2 cellular contexts compared by ENCODE assay signal in genomic region chr2:217268978-217269377, GRCh38.
TF ChIP-seq lines count a peak whose summit lies in the region.

No MANE protein-coding gene starts in this region.

TF ChIP-seq in IMR-90, 13 proteins besides CTCF, POLR2A, EP300 and RAD21:
- no peak for TF ChIP-seq CEBPB (IDR thresholded peaks at IDR 0.05; ENCODE audit: low read depth, low read length)
- TF ChIP-seq CHD1 (IDR thresholded peaks at IDR 0.05; ENCODE audit: low read depth, low read length) = no peak
- TF ChIP-seq RCOR1 (IDR thresholded peaks at IDR 0.05; ENCODE audit: insufficient replicate concordance, low read length) = no peak
- no peak for TF ChIP-seq ELK1 (IDR thresholded peaks at IDR 0.05; ENCODE audit: borderline replicate concordance, low read depth, low read length)
- TF ChIP-seq FOS (IDR thresholded peaks at IDR 0.05; ENCODE audit: low read depth, low read length) = no peak
- TF ChIP-seq SMC3 (IDR thresholded peaks at IDR 0.05; ENCODE audit: low read depth, low read length) = no peak
- TF ChIP-seq MXI1 (IDR thresholded peaks at IDR 0.05; ENCODE audit: borderline replicate concordance, low read depth, low read length) = no peak
- no peak for TF ChIP-seq MAZ (IDR thresholded peaks at IDR 0.05; ENCODE audit: borderline replicate concordance, low read depth, low read length)
- no peak for TF ChIP-seq USF2 (IDR thresholded peaks at IDR 0.05; ENCODE audit: low read depth, low read length)
- no peak for TF ChIP-seq NFE2L2 (IDR thresholded peaks at IDR 0.05; ENCODE audit: low read depth, low read length)
- TF ChIP-seq MAFK (IDR thresholded peaks at IDR 0.05; ENCODE audit: low read depth, low read length) = no peak
- no peak for TF ChIP-seq BHLHE40 (IDR thresholded peaks at IDR 0.05; ENCODE audit: low read depth, low read length)
- no peak for TF ChIP-seq RFX5 (IDR thresholded peaks at IDR 0.05; ENCODE audit: low read depth, low read length)

TF ChIP-seq in H1, 55 proteins besides CTCF, POLR2A, EP300 and RAD21:
- TF ChIP-seq NANOG (IDR thresholded peaks at IDR 0.05; ENCODE audit: insufficient read depth, low read depth, low read length, poor library complexity, severe bottlenecking) (no peak), EZH2 (IDR thresholded peaks at IDR 0.05; ENCODE audit: low read depth, low read length, severe bottlenecking) (peak; percentile 23)
